ENCODE assay signal across 13 cellular contexts in genomic region chr2:230471074-230471473, GRCh38. TPM values are rescaled to one million over a fixed set of nuclear protein-coding genes. Genes with fewer than 3 reads are reported as not detected.
A peak's percentile ranks its signal among the peaks of the same experiment; 100 is the strongest.
DNase-seq lines count a peak whose midpoint lies in the region; ATAC-seq, FAIRE-seq and TF ChIP-seq lines count a peak whose summit lies in the region.
"Had no signal": no experiment of that assay in that cellular context is flagged by ENCODE, and none has a peak within 500 bp of the region (broad histone marks: within the 10 kb centered on the region; RNA-seq: fewer than 3 reads in every experiment).

No MANE protein-coding gene starts in this region.

- no peaks in the 10 kb centered on the region for H3K4me1 ChIP-seq in ascending aorta
- H3K4me1 ChIP-seq: suprapubic skin had no signal

- no peak for TF ChIP-seq CTCF in GM12865 (IDR thresholded peaks at IDR 0.05; ENCODE audit: insufficient read depth, low read depth, low read length, missing control alignments)
- no peak for TF ChIP-seq CTCF in ascending aorta (IDR thresholded peaks at IDR 0.05)
- no peak for TF ChIP-seq CTCF in progenitor cell of endocrine pancreas (IDR thresholded peaks at IDR 0.05; ENCODE audit: unreplicated experiment)

- peaks cover 0 to 12% of the 10 kb centered on the region in 2 donors for H3K9me3 ChIP-seq in ascending aorta
- H3K9me3 ChIP-seq: esophagus squamous epithelium had no signal

- H3K27me3 Mint-ChIP-seq in immature natural killer cell (ENCODE audit: low read depth in 3 of 3) (peaks cover 0 to 5% (median 0%) of the 10 kb centered on the region in 3 donors), progenitor cell of endocrine pancreas (no peaks in the 10 kb centered on the region)

- H3K9me3 Mint-ChIP-seq in immature natural killer cell (no peaks in the 10 kb centered on the region), progenitor cell of endocrine pancreas (ENCODE audit: low read depth) (peaks cover 8% of the 10 kb centered on the region)

- DNase-seq in GM12865 (ENCODE audit: low read depth) (peak; percentile 57), GM19239 (ENCODE audit: insufficient read length, low spot score) (no peak), immature natural killer cell (no peak), ascending aorta (ENCODE audit: low spot score in 2 of 2) (no peak), progenitor cell of endocrine pancreas (ENCODE audit: low spot score, unreplicated experiment) (no peak), posterior vena cava (ENCODE audit: low spot score) (no peak)
- DNase-seq: esophagus squamous epithelium, hypothalamus, left ventricle myocardium superior had no signal

- H3K4me3 Mint-ChIP-seq in immature natural killer cell, result no peak overlapping the region
- H3K4me3 Mint-ChIP-seq in progenitor cell of endocrine pancreas (ENCODE audit: low read depth), result no peak overlapping the region
- H3K4me3 Mint-ChIP-seq: neural crest cell had no signal

- H3K27ac ChIP-seq in ascending aorta, result no peak overlapping the region
- H3K27ac ChIP-seq: esophagus squamous epithelium, suprapubic skin had no signal

- H3K36me3 ChIP-seq in ascending aorta, result peaks cover 47 to 80% of the 10 kb centered on the region in 2 donors

- peaks cover 20 to 52% of the 10 kb centered on the region in 2 donors for H3K4me1 Mint-ChIP-seq in immature natural killer cell
- H3K4me1 Mint-ChIP-seq in progenitor cell of endocrine pancreas (ENCODE audit: low read depth), result no peaks in the 10 kb centered on the region
- H3K4me1 Mint-ChIP-seq: neural crest cell had no signal

- peak; percentile 64 for ATAC-seq in HG03103 (IDR thresholded peaks at IDR 0.05; ENCODE audit: low read depth, unreplicated experiment)
- ATAC-seq: left ventricle myocardium superior had no signal

- H3K4me3 ChIP-seq in GM12865 (ENCODE audit: low read depth, low read length), result no peak overlapping the region
- no peak overlapping the region for H3K4me3 ChIP-seq in ascending aorta
- H3K4me3 ChIP-seq: esophagus squamous epithelium, suprapubic skin had no signal

- FAIRE-seq in GM19239 (lab: Jason Lieb, UNC), result peak; percentile 76
- FAIRE-seq: colon had no signal

- no peaks in the 10 kb centered on the region for H3K27me3 ChIP-seq in ascending aorta
- H3K27me3 ChIP-seq: esophagus squamous epithelium, suprapubic skin had no signal

- peaks cover 45 to 69% (median 61%) of the 10 kb centered on the region in 3 donors for H3K36me3 Mint-ChIP-seq in immature natural killer cell
- H3K36me3 Mint-ChIP-seq in progenitor cell of endocrine pancreas (ENCODE audit: insufficient read depth), result no peaks in the 10 kb centered on the region

- intact Hi-C loops in ascending aorta (cut with DNase I), result no loop called here
- intact Hi-C loops in posterior vena cava (cut with DNase I), result no loop called here

- H3K27ac Mint-ChIP-seq in immature natural killer cell (peak overlapping the region; percentile 8 to 90 (median 73)), progenitor cell of endocrine pancreas (no peak overlapping the region)

RNA-seq across cellular contexts. Expression of gene SP100, which starts 55.1 kb away (rescaled TPM):
- 100 to 1,000 TPM in 1 of 3 donors, 10 to 100 TPM in 2; 85.8 to 221 (median 94.5) TPM for polyA plus RNA-seq in immature natural killer cell
- 82.0 TPM for total RNA-seq in ascending aorta
- 2.3 and 4.1 TPM in 2 replicates for total RNA-seq in progenitor cell of endocrine pancreas
- total RNA-seq in posterior vena cava, result 10 to 100 TPM; 87.9 to 90.7 TPM
- total RNA-seq: neural crest cell had no signal

Comparison
In these comparisons a context has a peak if more than half of its experiments do, and no peak if none do; other contexts are left out.
1. RNA of gene SP100, which starts 55.1 kb away (total RNA-seq): 87.9 to 90.7 TPM in posterior vena cava and 82.0 TPM in ascending aorta (single experiment); 2.3 to 4.1 TPM in progenitor cell of endocrine pancreas; every median in the first group is over 10 times any median in the second.